In genomic region chr9:12843735-12844134, GRCh38 we compare ENCODE assay signal across 28 cellular contexts.
"Had no signal": no experiment of that assay in that cellular context is flagged by ENCODE, and none has a peak within 500 bp of the region (broad histone marks: within the 10 kb centered on the region; RNA-seq: fewer than 3 reads in every experiment).

No MANE protein-coding gene starts in this region.

- H3K4me1 Mint-ChIP-seq: activated CD4-positive, alpha-beta T cell treated with anti-CD3 and anti-CD28 coated beads for 36 hours; activated CD8-positive, alpha-beta memory T cell treated with anti-CD3 and anti-CD28 coated beads, Interleukin-2, amount 10 ng/mL, durations not matched to agents 7 days and 5 days; activated naive CD4-positive, alpha-beta T cell treated with anti-CD3 and anti-CD28 coated beads, Interleukin-2, amount 50 U/mL, for 24 hours; activated naive CD8-positive, alpha-beta T cell treated with anti-CD3 and anti-CD28 coated beads, Interleukin-2, amount 50 U/mL, for 24 hours; naive B cell; stimulated activated effector memory CD8-positive, alpha-beta T cell treated with anti-CD3 and anti-CD28 coated beads, Interleukin-12 subunit alpha, Interleukin-12 subunit beta, amount 100 ng/mL, for 72 hours had no signal

- H3K9ac ChIP-seq: parathyroid adenoma had no signal

- H3K27me3 ChIP-seq: body of pancreas, dorsolateral prefrontal cortex, heart left ventricle had no signal

- H3K4me3 ChIP-seq: body of pancreas, dorsolateral prefrontal cortex, heart left ventricle, left ventricle myocardium inferior, lung, psoas muscle, thoracic aorta had no signal

- H3K36me3 Mint-ChIP-seq: activated CD8-positive, alpha-beta memory T cell treated with anti-CD3 and anti-CD28 coated beads, Interleukin-2, amount 10 ng/mL, durations not matched to agents 7 days and 5 days; activated naive CD4-positive, alpha-beta T cell treated with anti-CD3 and anti-CD28 coated beads, Interleukin-2, amount 50 U/mL, for 24 hours; naive B cell; stimulated activated effector memory CD8-positive, alpha-beta T cell treated with anti-CD3 and anti-CD28 coated beads, Interleukin-12 subunit alpha, Interleukin-12 subunit beta, amount 100 ng/mL, for 72 hours had no signal

- H3K36me3 ChIP-seq: heart left ventricle, left ventricle myocardium inferior, thoracic aorta had no signal

- ATAC-seq: activated CD4-positive, alpha-beta T cell treated with anti-CD3 and anti-CD28 coated beads for 36 hours; activated CD8-positive, alpha-beta memory T cell treated with anti-CD3 and anti-CD28 coated beads, Interleukin-2, amount 10 ng/mL, durations not matched to agents 7 days and 5 days; activated CD8-positive, alpha-beta T cell treated with anti-CD3 and anti-CD28 coated beads, Interleukin-2, amount 10 ng/mL, durations not matched to agents 7 days and 5 days; activated naive CD8-positive, alpha-beta T cell treated with anti-CD3 and anti-CD28 coated beads, Interleukin-2, amount 50 U/mL, for 24 hours; body of pancreas; effector memory CD8-positive, alpha-beta T cell; heart left ventricle; psoas muscle; right cardiac atrium; stimulated activated effector memory CD8-positive, alpha-beta T cell treated with anti-CD3 and anti-CD28 coated beads, Interleukin-12 subunit alpha, Interleukin-12 subunit beta, amount 100 ng/mL, for 72 hours had no signal

- H3K4me3 Mint-ChIP-seq: activated CD4-positive, alpha-beta T cell treated with anti-CD3 and anti-CD28 coated beads for 36 hours; activated CD8-positive, alpha-beta memory T cell treated with anti-CD3 and anti-CD28 coated beads, Interleukin-2, amount 10 ng/mL, durations not matched to agents 7 days and 5 days; activated CD8-positive, alpha-beta T cell treated with anti-CD3 and anti-CD28 coated beads, Interleukin-2, amount 10 ng/mL, durations not matched to agents 7 days and 5 days; activated naive CD4-positive, alpha-beta T cell treated with anti-CD3 and anti-CD28 coated beads, Interleukin-2, amount 50 U/mL, for 24 hours; activated naive CD8-positive, alpha-beta T cell treated with anti-CD3 and anti-CD28 coated beads, Interleukin-2, amount 50 U/mL, for 24 hours; effector memory CD8-positive, alpha-beta T cell; naive B cell; stimulated activated effector memory CD8-positive, alpha-beta T cell treated with anti-CD3 and anti-CD28 coated beads, Interleukin-12 subunit alpha, Interleukin-12 subunit beta, amount 100 ng/mL, for 72 hours; stimulated activated naive CD8-positive, alpha-beta T cell treated with anti-CD3 and anti-CD28 coated beads, Interleukin-15, Interleukin-2, amounts not matched to agents 100 ng/mL and 50 ng/mL, for 24 hours had no signal

- H3K27me3 Mint-ChIP-seq: activated CD4-positive, alpha-beta T cell treated with anti-CD3 and anti-CD28 coated beads for 36 hours; activated CD8-positive, alpha-beta memory T cell treated with anti-CD3 and anti-CD28 coated beads, Interleukin-2, amount 10 ng/mL, durations not matched to agents 7 days and 5 days; activated naive CD4-positive, alpha-beta T cell treated with anti-CD3 and anti-CD28 coated beads, Interleukin-2, amount 50 U/mL, for 24 hours; activated naive CD8-positive, alpha-beta T cell treated with anti-CD3 and anti-CD28 coated beads, Interleukin-2, amount 50 U/mL, for 24 hours; effector memory CD8-positive, alpha-beta T cell; naive B cell; stimulated activated naive CD8-positive, alpha-beta T cell treated with anti-CD3 and anti-CD28 coated beads, Interleukin-15, Interleukin-2, amounts not matched to agents 100 ng/mL and 50 ng/mL, for 24 hours had no signal

- H3K4me1 ChIP-seq: parathyroid adenoma, psoas muscle had no signal

- H3K27ac Mint-ChIP-seq: activated CD4-positive, alpha-beta T cell treated with anti-CD3 and anti-CD28 coated beads for 36 hours; activated CD8-positive, alpha-beta memory T cell treated with anti-CD3 and anti-CD28 coated beads, Interleukin-2, amount 10 ng/mL, durations not matched to agents 7 days and 5 days; activated CD8-positive, alpha-beta T cell treated with anti-CD3 and anti-CD28 coated beads, Interleukin-2, amount 10 ng/mL, durations not matched to agents 7 days and 5 days; activated naive CD4-positive, alpha-beta T cell treated with anti-CD3 and anti-CD28 coated beads, Interleukin-2, amount 50 U/mL, for 24 hours; activated naive CD8-positive, alpha-beta T cell treated with anti-CD3 and anti-CD28 coated beads, Interleukin-2, amount 50 U/mL, for 24 hours; activated T-helper 2 cell treated with anti-CD3 and anti-CD28 coated beads, Interferon-gamma antibody, Interleukin-2, Interleukin-4, amounts not matched to agents 10 μg/mL and 5 μg/mL and 100 μg/mL, durations not matched to agents 14 hours and 24 hours and 36 hours; effector memory CD8-positive, alpha-beta T cell; naive B cell; stimulated activated effector memory CD8-positive, alpha-beta T cell treated with anti-CD3 and anti-CD28 coated beads, Interleukin-12 subunit alpha, Interleukin-12 subunit beta, amount 100 ng/mL, for 72 hours; stimulated activated naive CD8-positive, alpha-beta T cell treated with anti-CD3 and anti-CD28 coated beads, Interleukin-15, Interleukin-2, amounts not matched to agents 100 ng/mL and 50 ng/mL, for 24 hours had no signal

- H3K27ac ChIP-seq: body of pancreas, dorsolateral prefrontal cortex, heart left ventricle, left ventricle myocardium inferior, parathyroid adenoma, psoas muscle, thoracic aorta had no signal

- H3K9me3 Mint-ChIP-seq: activated naive CD4-positive, alpha-beta T cell treated with anti-CD3 and anti-CD28 coated beads, Interleukin-2, amount 50 U/mL, for 24 hours had no signal

- DNase-seq: activated CD4-positive, alpha-beta T cell treated with anti-CD3 and anti-CD28 coated beads for 36 hours; activated CD4-positive, CD25-positive, alpha-beta regulatory T cell; activated CD8-positive, alpha-beta memory T cell treated with anti-CD3 and anti-CD28 coated beads, Interleukin-2, amount 10 ng/mL, durations not matched to agents 7 days and 5 days; activated CD8-positive, alpha-beta T cell treated with anti-CD3 and anti-CD28 coated beads, Interleukin-2, amount 10 ng/mL, durations not matched to agents 7 days and 5 days; activated naive CD8-positive, alpha-beta T cell treated with anti-CD3 and anti-CD28 coated beads, Interleukin-2, amount 50 U/mL, for 24 hours; activated T-cell treated with anti-CD3 and anti-CD28 coated beads, Interleukin-2, amount 50 U/mL, for 48 hours; anterior cingulate cortex; body of pancreas; dorsolateral prefrontal cortex; effector memory CD8-positive, alpha-beta T cell; erythroblast; foreskin fibroblast; heart left ventricle; kidney glomerular epithelial cell; left ventricle myocardium inferior; naive B cell; nucleus accumbens; psoas muscle; right cardiac atrium; stimulated activated CD4-positive, alpha-beta T cell treated with anti-CD3 and anti-CD28 coated beads, Interleukin-4, amount 100 ng/mL, for 24 hours; trophoblast cell had no signal

- H3K9me3 ChIP-seq: body of pancreas, left ventricle myocardium inferior, psoas muscle, thoracic aorta had no signal
